Comparison of ENCODE assay signal across 6 cellular contexts in the genomic region with DNA sequence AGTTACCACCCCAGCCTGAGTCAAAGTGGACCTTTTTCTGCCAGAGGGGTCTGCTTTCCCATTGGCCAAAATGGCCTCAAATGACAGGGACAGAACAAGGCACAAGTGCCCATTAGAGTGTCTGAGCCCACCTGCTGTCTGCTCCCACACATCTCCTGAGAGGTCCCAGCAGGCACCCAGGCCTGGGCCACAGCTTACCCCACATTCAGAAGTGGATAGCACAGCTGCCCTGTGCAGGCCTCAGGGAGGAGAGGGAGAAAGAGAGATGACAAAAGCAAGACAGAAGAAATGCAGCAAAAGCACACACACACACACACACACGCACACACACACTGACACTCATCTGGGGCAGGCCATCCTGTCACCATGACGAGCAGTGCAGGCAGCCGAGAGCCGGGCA. TPM values are rescaled to one million over a fixed set of nuclear protein-coding genes. Genes with fewer than 3 reads are reported as not detected.
"Had no signal": no experiment of that assay in that cellular context is flagged by ENCODE, and none has a peak within 500 bp of the region (broad histone marks: within the 10 kb centered on the region; RNA-seq: fewer than 3 reads in every experiment).

No MANE protein-coding gene starts in this region.

RNA-seq across cellular contexts. Expression of a gene that starts 4.2 kb away (rescaled TPM):
- total RNA-seq: LHCN-M2, MCF 10A, NCI-H460, PC-9, Right ventricle myocardium inferior, SJSA1 had no signal
